Comparison of ENCODE assay signal across 10 cellular contexts in genomic region chr12:109099426-109100020, GRCh38. TPM values are rescaled to one million over a fixed set of nuclear protein-coding genes. Genes with fewer than 3 reads are reported as not detected.
A peak's percentile ranks its signal among the peaks of the same experiment; 100 is the strongest.
DNase-seq lines count a peak whose midpoint lies in the region; ATAC-seq and TF ChIP-seq lines count a peak whose summit lies in the region.
"Had no signal": no experiment of that assay in that cellular context is flagged by ENCODE, and none has a peak within 500 bp of the region (broad histone marks: within the 10 kb centered on the region; RNA-seq: fewer than 3 reads in every experiment).

No MANE protein-coding gene starts in this region.

- no peak overlapping the region for H3K27ac ChIP-seq in RWPE1

- H3K4me3 ChIP-seq in AG09309 (ENCODE audit: control insufficient read depth, low read depth, low read length) = peak overlapping the region; percentile 9
- peak overlapping the region; percentile 87 for H3K4me3 ChIP-seq in LNCaP clone FGC (ENCODE audit: low read depth, low read length)
- H3K4me3 ChIP-seq in choroid plexus epithelial cell (ENCODE audit: low read depth, low read length) = peak overlapping the region; percentile 84

- H3K9me3 Mint-ChIP-seq in natural killer cell = no peaks in the 10 kb centered on the region

- H3K27ac Mint-ChIP-seq in natural killer cell = peak overlapping the region; percentile 77 to 85

- H3K4me3 Mint-ChIP-seq in natural killer cell = peak overlapping the region; percentile 88

- DNase-seq in AG09309 (ENCODE audit: low read depth) = no peak
- no peak for DNase-seq in LNCaP clone FGC (ENCODE audit: low read depth)
- DNase-seq in choroid plexus epithelial cell (ENCODE audit: low read depth) = peak; percentile 61
- DNase-seq in natural killer cell = no peak
- no peak for DNase-seq in RWPE1 (ENCODE audit: low spot score)
- DNase-seq in NCI-H1436 (lab: John Stamatoyannopoulos, UW) = no peak
- no peak for DNase-seq in DMS53 (lab: John Stamatoyannopoulos, UW)
- DNase-seq in AG08395 (ENCODE audit: low spot score) = no peak
- DNase-seq: activated CD8-positive, alpha-beta memory T cell treated with anti-CD3 and anti-CD28 coated beads for 24 hours; NCI-H2029 treated with DMSO at 0.1 percent for 48 hours had no signal

- intact Hi-C loops in natural killer cell (cut with micrococcal nuclease) = loop anchor here (10.0 kb wide), 1 partner anchor 275 kb away; no protein-coding TSS in a partner anchor

- TF ChIP-seq CTCF in AG09309 (IDR thresholded peaks at IDR 0.05; ENCODE audit: control insufficient read depth, insufficient read depth, low read depth, low read length, missing control alignments) = no peak
- no peak for TF ChIP-seq CTCF in LNCaP clone FGC (IDR thresholded peaks at IDR 0.05; ENCODE audit: control insufficient read depth, extremely low read depth, insufficient read depth)
- TF ChIP-seq CTCF in choroid plexus epithelial cell (conservative IDR thresholded peaks at IDR 0.05; ENCODE audit: low read depth, low read length) = no peak
- TF ChIP-seq CTCF in natural killer cell (IDR thresholded peaks at IDR 0.05) = no peak
- TF ChIP-seq CTCF in RWPE1 (conservative IDR thresholded peaks at IDR 0.05; ENCODE audit: low read depth) = no peak

- CTCF ChIA-PET in RWPE1 (lab: Yijun Ruan, JAX) = no interaction called here

- H3K4me1 Mint-ChIP-seq in natural killer cell = peaks cover 28 to 36% of the 10 kb centered on the region in 2 donors

- ATAC-seq in natural killer cell = no peak

- POLR2A ChIA-PET in RWPE1 (lab: Yijun Ruan, JAX; ENCODE audit: low non-redundant PET) = no interaction called here

- H3K36me3 Mint-ChIP-seq in natural killer cell = no peaks in the 10 kb centered on the region

- no peaks in the 10 kb centered on the region for H3K27me3 Mint-ChIP-seq in natural killer cell (ENCODE audit: low read depth in 2 of 2)

RNA-seq across cellular contexts. Expression of gene UNG, which starts 2.1 kb away (rescaled TPM):
- 10 to 100 TPM in 1 of 3 donors, 1 to 10 TPM in 2; 8.7 to 10.7 (median 9.6) TPM for total RNA-seq in natural killer cell

RNA-seq across cellular contexts. Expression of gene ALKBH2, which starts 6.3 kb away (rescaled TPM):
- 10 to 100 TPM; 10.9 to 12.6 (median 11.9) TPM for total RNA-seq in natural killer cell

RNA-seq across cellular contexts. Expression of gene ACACB, which starts 16.9 kb away (rescaled TPM):
- 10 to 100 TPM in 1 of 3 donors, 1 to 10 TPM in 2; 4.1 to 14.3 (median 8.4) TPM for total RNA-seq in natural killer cell

RNA-seq across cellular contexts. Expression of gene USP30, which starts 47.1 kb away (rescaled TPM):
- total RNA-seq in natural killer cell = 10 to 100 TPM; 18.4 to 20.8 (median 20.1) TPM

Comparison
In these comparisons a context has a peak if more than half of its experiments do, and no peak if none do; other contexts are left out.
1. H3K4me3 ChIP-seq: peak in every context shown above with its lines; median percentile 87 in LNCaP clone FGC; 84 in choroid plexus epithelial cell; 9 in AG09309.